In genomic region chr16:82062645-82063058, GRCh38 we compare ENCODE assay signal across 19 cellular contexts. TPM values are rescaled to one million over a fixed set of nuclear protein-coding genes. Genes with fewer than 3 reads are reported as not detected.
DNase-seq lines count a peak whose midpoint lies in the region; ATAC-seq, FAIRE-seq and TF ChIP-seq lines count a peak whose summit lies in the region.
"Had no signal": no experiment of that assay in that cellular context is flagged by ENCODE, and none has a peak within 500 bp of the region (broad histone marks: within the 10 kb centered on the region; RNA-seq: fewer than 3 reads in every experiment).

No MANE protein-coding gene starts in this region.

- H2AFZ ChIP-seq in keratinocyte (ENCODE audit: control insufficient read depth, low read length): no peak overlapping the region

- TF ChIP-seq CTCF in astrocyte of the cerebellum (IDR thresholded peaks at IDR 0.05; ENCODE audit: low read depth, low read length, missing control alignments): no peak
- TF ChIP-seq CTCF in keratinocyte (optimal IDR thresholded peaks at IDR 0.05 in 1 of 3, IDR thresholded peaks at IDR 0.05 in 1 of 3, conservative IDR thresholded peaks at IDR 0.05 in 1 of 3; ENCODE audit: extremely low read depth in 1 of 3, insufficient read depth in 2 of 3, low read length in 3 of 3): no peak
- no peak for TF ChIP-seq CTCF in transverse colon (IDR thresholded peaks at IDR 0.05)

- H3K4me2 ChIP-seq in keratinocyte (ENCODE audit: control insufficient read depth, extremely low read depth, insufficient read depth, low read depth, low read length): no peak overlapping the region

- H3K4me1 ChIP-seq in keratinocyte (ENCODE audit: control insufficient read depth, extremely low read depth, insufficient read depth, low read length): peaks cover 20% of the 10 kb centered on the region
- peaks cover 0 to 55% (median 20%) of the 10 kb centered on the region in 4 donors for H3K4me1 ChIP-seq in transverse colon
- H3K4me1 ChIP-seq: colonic mucosa, gastroesophageal sphincter, right atrium auricular region had no signal

- ATAC-seq in GM21360 (IDR thresholded peaks at IDR 0.05; ENCODE audit: unreplicated experiment): no peak
- ATAC-seq in GM21723 (IDR thresholded peaks at IDR 0.05; ENCODE audit: unreplicated experiment): no peak
- ATAC-seq: activated naive CD8-positive, alpha-beta T cell treated with anti-CD3 and anti-CD28 coated beads, Interleukin-2, amount 50 U/mL, for 24 hours; gastroesophageal sphincter; WTC11 had no signal

- H3K27ac ChIP-seq in keratinocyte (ENCODE audit: control insufficient read depth, insufficient read depth, low read length): peak overlapping the region; percentile 46
- H3K27ac ChIP-seq in transverse colon: peak overlapping the region; percentile 14 to 51 (median 42)
- H3K27ac ChIP-seq: colonic mucosa, gastroesophageal sphincter, HL-60, right atrium auricular region had no signal

- dilution Hi-C loops in keratinocyte (cut with MboI; ENCODE audit: extremely low pct_ligation_motif_present, low sequenced_read_pairs): no loop called here

- no peaks in the 10 kb centered on the region for H3K27me3 ChIP-seq in keratinocyte (ENCODE audit: control insufficient read depth, extremely low read depth, insufficient read depth, low read length)
- H3K27me3 ChIP-seq in transverse colon: no peaks in the 10 kb centered on the region
- H3K27me3 ChIP-seq: colonic mucosa, right atrium auricular region had no signal

- 74 to 88% methylated on average over 2 to 7 of the region's 7 CpGs for WGBS in transverse colon (ENCODE audit: low coverage in 1 of 2), 2 donors

- DNase-seq in HCEC 1CT (peak; percentile 89), astrocyte of the cerebellum (ENCODE audit: low read depth) (peak; percentile 48), keratinocyte (ENCODE audit: low read depth, low spot score) (no peak), transverse colon (no peak), NCI-H1436 (lab: John Stamatoyannopoulos, UW) (no peak)
- DNase-seq: activated naive CD8-positive, alpha-beta T cell treated with anti-CD3 and anti-CD28 coated beads, Interleukin-2, amount 50 U/mL, for 24 hours; activated T-cell treated with anti-CD3 and anti-CD28 coated beads, Interleukin-2, amount 50 U/mL, for 1 hour; colonic mucosa; GDM1; H7; naive B cell had no signal

- FAIRE-seq in keratinocyte (lab: Jason Lieb, UNC): no peak
- FAIRE-seq: islet of Langerhans had no signal

- in situ Hi-C loops in astrocyte of the cerebellum (cut with HindIII; ENCODE audit: low sequenced_read_pairs): no loop called here
- in situ Hi-C loops in transverse colon (cut with MboI; ENCODE audit: low pct_ligation_motif_present in 1 of 4, low pct_unique_long_range_greater_than_20kb in 1 of 4, low sequenced_read_pairs in 3 of 4): no loop called here

- H3K36me3 ChIP-seq in keratinocyte (ENCODE audit: control insufficient read depth in 2 of 2, extremely low read depth in 1 of 2, insufficient read depth in 2 of 2, low read length in 2 of 2) (no peaks in the 10 kb centered on the region), transverse colon (no peaks in the 10 kb centered on the region)
- H3K36me3 ChIP-seq: colonic mucosa, gastroesophageal sphincter, right atrium auricular region had no signal

- H3K9me1 ChIP-seq in keratinocyte (ENCODE audit: control insufficient read depth, extremely low read depth, insufficient read depth, low read length): no peaks in the 10 kb centered on the region

- no peak for TF ChIP-seq POLR2A in transverse colon (IDR thresholded peaks at IDR 0.05)

- H3K9ac ChIP-seq in keratinocyte (ENCODE audit: control insufficient read depth, extremely low read depth, insufficient read depth, low read length): peak overlapping the region; percentile 28

- H3K79me2 ChIP-seq in keratinocyte (ENCODE audit: control insufficient read depth, insufficient read depth, low read length): no peaks in the 10 kb centered on the region

- intact Hi-C loops in transverse colon (cut with DNase I; ENCODE audit: low total_unique reads): no loop called here

- H3K9me3 ChIP-seq in keratinocyte (ENCODE audit: control insufficient read depth, low read depth, low read length) (no peaks in the 10 kb centered on the region), transverse colon (no peaks in the 10 kb centered on the region)
- H3K9me3 ChIP-seq: colonic mucosa, gastroesophageal sphincter, right atrium auricular region had no signal

- TF ChIP-seq EP300 in transverse colon (IDR thresholded peaks at IDR 0.05; ENCODE audit: low read depth): no peak

- H3K4me3 ChIP-seq in astrocyte of the cerebellum (ENCODE audit: low read depth, low read length): no peak overlapping the region
- no peak overlapping the region for H3K4me3 ChIP-seq in keratinocyte (ENCODE audit: control insufficient read depth in 2 of 3, extremely low read depth in 1 of 3, insufficient read depth in 2 of 3, low read depth in 1 of 3, low read length in 3 of 3)
- no peak overlapping the region for H3K4me3 ChIP-seq in transverse colon
- H3K4me3 ChIP-seq: colonic mucosa, gastroesophageal sphincter, right atrium auricular region had no signal

- no peaks in the 10 kb centered on the region for H4K20me1 ChIP-seq in keratinocyte (ENCODE audit: control insufficient read depth, extremely low read depth, insufficient read depth, low read length)

RNA-seq across cellular contexts. Expression of gene HSD17B2, which starts 27.6 kb away (rescaled TPM):
- 2.9 to 6.9 TPM (median 3.1 TPM) in 3 replicates for polyA plus RNA-seq in keratinocyte
- 6.3 TPM for polyA plus RNA-seq in keratinocyte (2011; ENCODE audit: low read depth)
- polyA plus RNA-seq in keratinocyte (2011; cell fraction: cytosol; rRNA removed): 3.0 and 3.6 TPM in 2 replicates
- 5.1 and 5.3 TPM in 2 replicates for polyA plus RNA-seq in keratinocyte (2011; cell fraction: nucleus; rRNA removed)
- 2.1 and 7.2 TPM in 2 replicates for polyA plus RNA-seq in keratinocyte (2012; ENCODE audit: low replicate concordance)
- 3.5 to 6.3 TPM (median 4.9 TPM) in 3 replicates for polyA minus RNA-seq in keratinocyte
- not detected for polyA minus RNA-seq in keratinocyte (2011; cell fraction: cytosol; rRNA and poly(A)+ RNA removed)
- 2.1 and 6.1 TPM in 2 replicates for polyA minus RNA-seq in keratinocyte (2011; cell fraction: nucleus; rRNA and poly(A)+ RNA removed)
- total RNA-seq in transverse colon: 100 to 1,000 TPM in 1 of 4 donors, 10 to 100 TPM in 2, 1 to 10 TPM in 1; 9.6 to 146 (median 82.3) TPM
- total RNA-seq: H7, OCI-LY7, right atrium auricular region had no signal

RNA-seq across cellular contexts. Expression of gene SDR42E1, which starts 51.4 kb away (rescaled TPM):
- 18.8 to 28.4 TPM (median 20.3 TPM) in 3 replicates for polyA plus RNA-seq in keratinocyte
- 5.8 TPM for polyA plus RNA-seq in keratinocyte (2011; ENCODE audit: low read depth)
- polyA plus RNA-seq in keratinocyte (2011; cell fraction: cytosol; rRNA removed): 13.5 and 20.5 TPM in 2 replicates
- 18.1 and 18.6 TPM in 2 replicates for polyA plus RNA-seq in keratinocyte (2011; cell fraction: nucleus; rRNA removed)
- 12.6 and 14.6 TPM in 2 replicates for polyA plus RNA-seq in keratinocyte (2012; ENCODE audit: low replicate concordance)
- polyA minus RNA-seq in keratinocyte: 21.1 to 38.5 TPM (median 32.0 TPM) in 3 replicates
- polyA minus RNA-seq in keratinocyte (2011; cell fraction: cytosol; rRNA and poly(A)+ RNA removed): 14.8 TPM
- 15.3 and 30.1 TPM in 2 replicates for polyA minus RNA-seq in keratinocyte (2011; cell fraction: nucleus; rRNA and poly(A)+ RNA removed)
- 10 to 100 TPM in 1 of 4 donors, 1 to 10 TPM in 3; 3.4 to 12.2 (median 7.7) TPM for total RNA-seq in transverse colon

Comparison
In these comparisons a context has a peak if more than half of its experiments do, and no peak if none do; other contexts are left out.
1. DNase-seq: peak in HCEC 1CT (single experiment) and astrocyte of the cerebellum (single experiment); none in keratinocyte (single experiment), transverse colon (single experiment) and NCI-H1436 (single experiment).